In the genomic region with DNA sequence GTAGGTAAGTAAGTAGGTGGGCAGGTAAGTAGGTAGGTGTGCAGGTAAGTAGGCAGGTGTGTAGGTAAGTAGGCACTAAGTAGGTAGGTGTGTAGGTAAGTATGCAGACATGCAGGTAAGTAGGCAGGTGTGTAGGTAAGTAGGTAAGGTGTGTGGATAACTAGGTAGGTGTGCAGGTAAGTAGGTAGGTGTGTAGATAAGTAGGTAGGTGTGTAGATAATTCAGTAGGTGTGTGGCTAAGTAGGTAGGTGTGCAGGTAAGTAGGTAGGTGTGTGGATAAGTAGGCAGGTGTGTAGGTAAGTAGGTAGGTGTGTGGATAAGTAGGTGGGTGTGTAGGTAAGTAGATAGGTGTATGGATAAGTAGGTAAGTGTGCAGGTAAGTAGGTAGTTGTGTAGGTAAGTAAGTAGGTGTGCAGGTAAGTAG, we compare ENCODE assay signal across 2 cellular contexts.
TF ChIP-seq lines count a peak whose summit lies in the region.

No MANE protein-coding gene starts in this region.

TF ChIP-seq in HEK293, 187 proteins besides CTCF, POLR2A, EP300 and RAD21 (continues in another document):
- TF ChIP-seq AEBP2 (tag by site-specific recombination; IDR thresholded peaks at IDR 0.05; ENCODE audit: borderline replicate concordance): peak; percentile 28; the same call in 1 of the 2 replicates
- TF ChIP-seq ZNF146 (tag by site-specific recombination; IDR thresholded peaks at IDR 0.05): peak; percentile 13; the same call in 1 of the 2 replicates
- TF ChIP-seq ZNF510 (tag by site-specific recombination; IDR thresholded peaks at IDR 0.05; ENCODE audit: insufficient replicate concordance): no peak
- no peak for TF ChIP-seq ZNF521 (tag by site-specific recombination; IDR thresholded peaks at IDR 0.05)
- no peak for TF ChIP-seq ZNF423 (tag by site-specific recombination; IDR thresholded peaks at IDR 0.05)
- TF ChIP-seq SCRT2 (tag by site-specific recombination; IDR thresholded peaks at IDR 0.05): no peak
- TF ChIP-seq ZNF266 (tag by site-specific recombination; IDR thresholded peaks at IDR 0.05; ENCODE audit: low read depth): 0 out of 2 replicates have a peak, but pooled peaks have one; percentile 1
- peak; percentile 100 for TF ChIP-seq ZEB2 (tag by site-specific recombination; IDR thresholded peaks at IDR 0.05)
- TF ChIP-seq PRDM1 (tag by site-specific recombination; IDR thresholded peaks at IDR 0.05): no peak
- no peak for TF ChIP-seq ZNF416 (tag by site-specific recombination; IDR thresholded peaks at IDR 0.05)
- TF ChIP-seq ZNF548 (tag by site-specific recombination; IDR thresholded peaks at IDR 0.05): 0 out of 2 replicates have a peak, but pooled peaks have one; percentile 24
- TF ChIP-seq WT1 (tag by site-specific recombination; IDR thresholded peaks at IDR 0.05): no peak
- peak; percentile 45; the same call in 1 of the 2 replicates for TF ChIP-seq GLI4 (tag by site-specific recombination; IDR thresholded peaks at IDR 0.05)
- TF ChIP-seq ZNF488 (tag by site-specific recombination; IDR thresholded peaks at IDR 0.05): 0 out of 2 replicates have a peak, but pooled peaks have one; percentile 43
- peak; percentile 90; the same call in 1 of the 2 replicates for TF ChIP-seq EGR2 (tag by site-specific recombination; IDR thresholded peaks at IDR 0.05; ENCODE audit: low read depth)
- TF ChIP-seq ZNF274 (IDR thresholded peaks at IDR 0.05; ENCODE audit: low read length): no peak
- TF ChIP-seq ZNF274 (tag by site-specific recombination; IDR thresholded peaks at IDR 0.05; ENCODE audit: borderline replicate concordance): peak; percentile 54; the same call in 1 of the 2 replicates
- peak; percentile 18; the same call in 1 of the 2 replicates for TF ChIP-seq ZSCAN5A (tag by site-specific recombination; IDR thresholded peaks at IDR 0.05)
- TF ChIP-seq, protein P1, sequence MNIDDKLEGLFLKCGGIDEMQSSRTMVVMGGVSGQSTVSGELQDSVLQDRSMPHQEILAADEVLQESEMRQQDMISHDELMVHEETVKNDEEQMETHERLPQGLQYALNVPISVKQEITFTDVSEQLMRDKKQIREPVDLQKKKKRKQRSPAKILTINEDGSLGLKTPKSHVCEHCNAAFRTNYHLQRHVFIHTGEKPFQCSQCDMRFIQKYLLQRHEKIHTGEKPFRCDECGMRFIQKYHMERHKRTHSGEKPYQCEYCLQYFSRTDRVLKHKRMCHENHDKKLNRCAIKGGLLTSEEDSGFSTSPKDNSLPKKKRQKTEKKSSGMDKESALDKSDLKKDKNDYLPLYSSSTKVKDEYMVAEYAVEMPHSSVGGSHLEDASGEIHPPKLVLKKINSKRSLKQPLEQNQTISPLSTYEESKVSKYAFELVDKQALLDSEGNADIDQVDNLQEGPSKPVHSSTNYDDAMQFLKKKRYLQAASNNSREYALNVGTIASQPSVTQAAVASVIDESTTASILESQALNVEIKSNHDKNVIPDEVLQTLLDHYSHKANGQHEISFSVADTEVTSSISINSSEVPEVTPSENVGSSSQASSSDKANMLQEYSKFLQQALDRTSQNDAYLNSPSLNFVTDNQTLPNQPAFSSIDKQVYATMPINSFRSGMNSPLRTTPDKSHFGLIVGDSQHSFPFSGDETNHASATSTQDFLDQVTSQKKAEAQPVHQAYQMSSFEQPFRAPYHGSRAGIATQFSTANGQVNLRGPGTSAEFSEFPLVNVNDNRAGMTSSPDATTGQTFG (tag by site-specific recombination; IDR thresholded peaks at IDR 0.05; ENCODE audit: borderline replicate concordance): no peak
- TF ChIP-seq ZNF785 (tag by site-specific recombination; IDR thresholded peaks at IDR 0.05): peak; percentile 78; the same call in 1 of the 2 replicates
- 0 out of 2 replicates have a peak, but pooled peaks have one; percentile 19 for TF ChIP-seq ZNF658 (tag by site-specific recombination; IDR thresholded peaks at IDR 0.05)
- TF ChIP-seq GFI1B (tag by site-specific recombination; IDR thresholded peaks at IDR 0.05): no peak

TF ChIP-seq in K562, 482 proteins besides CTCF, POLR2A, EP300 and RAD21 (continued from another document):
- TF ChIP-seq CREBBP (IDR thresholded peaks at IDR 0.05; ENCODE audit: low read depth, low read length) (peak; percentile 22), ZNF436 (CRISPR knock-in tag; IDR thresholded peaks at IDR 0.05) (0 out of 2 replicates have a peak, but pooled peaks have one; percentile 36), GTF2B (IDR thresholded peaks at IDR 0.05; ENCODE audit: extremely low read depth, insufficient read length) (no peak), ELF4 (CRISPR knock-in tag; IDR thresholded peaks at IDR 0.05) (peak; percentile 71; the same call in 1 of the 2 replicates), SMARCB1 (IDR thresholded peaks at IDR 0.05; ENCODE audit: insufficient read length, low read depth) (no peak), ZBTB26 (CRISPR knock-in tag; IDR thresholded peaks at IDR 0.05) (peak; percentile 73), THRAP3 (IDR thresholded peaks at IDR 0.05; ENCODE audit: borderline replicate concordance) (no peak), OTX1 (CRISPR knock-in tag; IDR thresholded peaks at IDR 0.05) (peak; percentile 93), ZEB2 (IDR thresholded peaks at IDR 0.05) (peak; percentile 87), ZBTB40 (IDR thresholded peaks at IDR 0.05) (no peak), ZBTB40 (CRISPR knock-in tag; IDR thresholded peaks at IDR 0.05) (no peak), ZNF408 (CRISPR knock-in tag; IDR thresholded peaks at IDR 0.05; ENCODE audit: low read depth) (no peak), THRB (CRISPR knock-in tag; conservative IDR thresholded peaks at IDR 0.05) (peak; percentile 72; the same call in 1 of the 2 replicates), MYBL2 (IDR thresholded peaks at IDR 0.05; ENCODE audit: low read depth) (peak; percentile 27; the same call in 1 of the 2 replicates), MYBL2 (CRISPR knock-in tag; IDR thresholded peaks at IDR 0.05; ENCODE audit: borderline replicate concordance) (no peak), CBFA2T2 (conservative IDR thresholded peaks at IDR 0.05) (peak; percentile 18; the same call in 1 of the 2 replicates), HNRNPLL (IDR thresholded peaks at IDR 0.05; ENCODE audit: low read depth, low read length, poor library complexity, severe bottlenecking) (no peak), TBP (optimal IDR thresholded peaks at IDR 0.05; ENCODE audit: low read depth, low read length) (no peak), JUND (IDR thresholded peaks at IDR 0.05; ENCODE audit: borderline replicate concordance, low read depth, low read length) (no peak), JUND (tag; IDR thresholded peaks at IDR 0.05; ENCODE audit: borderline replicate concordance, low read depth, low read length) (no peak)
- TF ChIP-seq, protein P2, sequence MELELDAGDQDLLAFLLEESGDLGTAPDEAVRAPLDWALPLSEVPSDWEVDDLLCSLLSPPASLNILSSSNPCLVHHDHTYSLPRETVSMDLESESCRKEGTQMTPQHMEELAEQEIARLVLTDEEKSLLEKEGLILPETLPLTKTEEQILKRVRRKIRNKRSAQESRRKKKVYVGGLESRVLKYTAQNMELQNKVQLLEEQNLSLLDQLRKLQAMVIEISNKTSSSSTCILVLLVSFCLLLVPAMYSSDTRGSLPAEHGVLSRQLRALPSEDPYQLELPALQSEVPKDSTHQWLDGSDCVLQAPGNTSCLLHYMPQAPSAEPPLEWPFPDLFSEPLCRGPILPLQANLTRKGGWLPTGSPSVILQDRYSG (tag; conservative IDR thresholded peaks at IDR 0.05; ENCODE audit: low read depth): no peak
- TF ChIP-seq, protein P3, sequence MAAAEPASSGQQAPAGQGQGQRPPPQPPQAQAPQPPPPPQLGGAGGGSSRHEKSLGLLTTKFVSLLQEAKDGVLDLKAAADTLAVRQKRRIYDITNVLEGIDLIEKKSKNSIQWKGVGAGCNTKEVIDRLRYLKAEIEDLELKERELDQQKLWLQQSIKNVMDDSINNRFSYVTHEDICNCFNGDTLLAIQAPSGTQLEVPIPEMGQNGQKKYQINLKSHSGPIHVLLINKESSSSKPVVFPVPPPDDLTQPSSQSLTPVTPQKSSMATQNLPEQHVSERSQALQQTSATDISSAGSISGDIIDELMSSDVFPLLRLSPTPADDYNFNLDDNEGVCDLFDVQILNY (CRISPR knock-in tag; IDR thresholded peaks at IDR 0.05): no peak
TF ChIP-seq in K562: peak in this region for 10.
